Comparison of ENCODE assay signal across 2 cellular contexts in genomic region chr2:189327879-189328351, GRCh38.
TF ChIP-seq lines count a peak whose summit lies in the region.

No MANE protein-coding gene starts in this region.

TF ChIP-seq in SK-N-SH treated with all-trans-retinoic acid at 6 μM for 48 hours, 23 proteins besides CTCF, POLR2A, EP300 and RAD21:
- TF ChIP-seq TSHZ2 (CRISPR knock-in tag; IDR thresholded peaks at IDR 0.05) (no peak), ZFP30 (CRISPR knock-in tag; IDR thresholded peaks at IDR 0.05) (no peak), CSDC2 (CRISPR knock-in tag; IDR thresholded peaks at IDR 0.05) (0 out of 2 replicates have a peak, but pooled peaks have one; percentile 21), TCF4 (CRISPR knock-in tag; IDR thresholded peaks at IDR 0.05; ENCODE audit: borderline replicate concordance) (peak; percentile 34; the same call in 1 of the 2 replicates), CSRNP3 (CRISPR knock-in tag; IDR thresholded peaks at IDR 0.05) (no peak), ISL1 (CRISPR knock-in tag; IDR thresholded peaks at IDR 0.05) (peak; percentile 99), ZNF70 (CRISPR knock-in tag; IDR thresholded peaks at IDR 0.05) (no peak), ARNTL (CRISPR knock-in tag; IDR thresholded peaks at IDR 0.05; ENCODE audit: borderline replicate concordance, low read depth) (no peak), GLIS3 (CRISPR knock-in tag; IDR thresholded peaks at IDR 0.05) (no peak), ESRRG (CRISPR knock-in tag; IDR thresholded peaks at IDR 0.05) (peak; percentile 78), TOX (CRISPR knock-in tag; IDR thresholded peaks at IDR 0.05; ENCODE audit: borderline replicate concordance) (no peak), PPARA (CRISPR knock-in tag; IDR thresholded peaks at IDR 0.05; ENCODE audit: borderline replicate concordance) (no peak), SNAI2 (CRISPR knock-in tag; IDR thresholded peaks at IDR 0.05) (no peak), CREB5 (CRISPR knock-in tag; IDR thresholded peaks at IDR 0.05; ENCODE audit: low read depth) (peak; percentile 67)

TF ChIP-seq in endothelial cell of umbilical vein, 7 proteins besides CTCF, POLR2A, EP300 and RAD21 (continued from another document):
- no peak for TF ChIP-seq MAX (IDR thresholded peaks at IDR 0.05; ENCODE audit: insufficient read depth, insufficient read length)
- no peak for TF ChIP-seq MYC (IDR thresholded peaks at IDR 0.05; ENCODE audit: low read depth, low read length)
